ENCODE assay signal across 12 cellular contexts in genomic region chr14:68775614-68776126, GRCh38. TPM values are rescaled to one million over a fixed set of nuclear protein-coding genes. Genes with fewer than 3 reads are reported as not detected.
A peak's percentile ranks its signal among the peaks of the same experiment; 100 is the strongest.
DNase-seq lines count a peak whose midpoint lies in the region; ATAC-seq and TF ChIP-seq lines count a peak whose summit lies in the region.
"Had no signal": no experiment of that assay in that cellular context is flagged by ENCODE, and none has a peak within 500 bp of the region (broad histone marks: within the 10 kb centered on the region; RNA-seq: fewer than 3 reads in every experiment).

No MANE protein-coding gene starts in this region.

- H3K4me1 ChIP-seq in DND-41 (ENCODE audit: insufficient read depth, low read length) (peaks cover 8% of the 10 kb centered on the region), PC-3 (ENCODE audit: insufficient read depth, low read length) (peaks cover 37% of the 10 kb centered on the region)

- no peak for TF ChIP-seq CTCF in 22Rv1 (IDR thresholded peaks at IDR 0.05)
- peak; percentile 29 for TF ChIP-seq CTCF in DND-41 (IDR thresholded peaks at IDR 0.05; ENCODE audit: borderline replicate concordance, extremely low read depth, low read length, poor library complexity, severe bottlenecking)
- TF ChIP-seq CTCF in PC-3 (conservative IDR thresholded peaks at IDR 0.05; ENCODE audit: low read depth, low read length): no peak; the same call in 1 of the 2 replicates
- peak; percentile 29 for TF ChIP-seq CTCF in glutamatergic neuron (IDR thresholded peaks at IDR 0.05; ENCODE audit: partially characterized antibody, unreplicated experiment)

- CTCF ChIA-PET in PC-3 (lab: Charles Lee): no interaction called here
- CTCF ChIA-PET in activated CD8-positive, alpha-beta memory T cell treated with anti-CD3 and anti-CD28 coated beads, Interleukin-2, amount 10 ng/mL, durations not matched to agents 7 days and 5 days (lab: Charles Lee): interaction anchor here (1.1 kb wide), 1 partner anchor 14 kb away, joined by 3 read pairs; no protein-coding TSS in a partner anchor

- H3F3A ChIP-seq in PC-3 (ENCODE audit: low read length, unreplicated experiment): peaks cover 12% of the 10 kb centered on the region

- H3K9ac ChIP-seq in DND-41 (ENCODE audit: low read depth, low read length) (no peak overlapping the region), PC-3 (ENCODE audit: low read length) (peak overlapping the region; percentile 50)

- H2AFZ ChIP-seq in DND-41 (ENCODE audit: low read depth, low read length) (no peak overlapping the region), PC-3 (ENCODE audit: low read length) (no peak overlapping the region)

- no peak overlapping the region for H3K27ac Mint-ChIP-seq in glutamatergic neuron (ENCODE audit: unreplicated experiment)
- no peak overlapping the region for H3K27ac Mint-ChIP-seq in activated CD8-positive, alpha-beta memory T cell treated with anti-CD3 and anti-CD28 coated beads, Interleukin-2, amount 10 ng/mL, durations not matched to agents 7 days and 5 days

- ATAC-seq in DND-41 (ENCODE audit: insufficient read depth, low read depth) (no peak), PC-3 (no peak)
- no peak for ATAC-seq in activated CD8-positive, alpha-beta memory T cell treated with anti-CD3 and anti-CD28 coated beads, Interleukin-2, amount 10 ng/mL, durations not matched to agents 7 days and 5 days
- ATAC-seq: mucosa of descending colon, right cardiac atrium had no signal

- H3K9me3 ChIP-seq in DND-41 (ENCODE audit: insufficient read depth, low read length, severe bottlenecking) (no peaks in the 10 kb centered on the region), PC-3 (ENCODE audit: low read length) (no peaks in the 10 kb centered on the region)
- H3K9me3 ChIP-seq: mucosa of descending colon had no signal

- H3K27me3 Mint-ChIP-seq in glutamatergic neuron (ENCODE audit: unreplicated experiment): peaks cover 2% of the 10 kb centered on the region
- H3K27me3 Mint-ChIP-seq in activated CD8-positive, alpha-beta memory T cell treated with anti-CD3 and anti-CD28 coated beads, Interleukin-2, amount 10 ng/mL, durations not matched to agents 7 days and 5 days: no peaks in the 10 kb centered on the region

- intact Hi-C loops in PC-3 (cut with micrococcal nuclease): no loop called here

- DNase-seq in DND-41: no peak
- DNase-seq in PC-3: no peak
- peak; percentile 2 for DNase-seq in glutamatergic neuron
- DNase-seq in central memory CD4-positive, alpha-beta T cell: no peak
- DNase-seq in ureter (ENCODE audit: low spot score): no peak
- DNase-seq in activated CD8-positive, alpha-beta memory T cell treated with anti-CD3 and anti-CD28 coated beads, Interleukin-2, amount 10 ng/mL, durations not matched to agents 7 days and 5 days: no peak
- no peak for DNase-seq in activated gamma-delta T cell treated with Interleukin-2 at 50 U/mL for 16 hours
- DNase-seq: mucosa of descending colon, NCI-H748 treated with DMSO at 0.1 percent for 48 hours, right cardiac atrium had no signal

- H4K20me1 ChIP-seq in DND-41 (ENCODE audit: insufficient read depth, low read length): no peaks in the 10 kb centered on the region
- H4K20me1 ChIP-seq in PC-3 (ENCODE audit: low read length): no peaks in the 10 kb centered on the region

- H3K4me2 ChIP-seq in DND-41 (ENCODE audit: insufficient read depth, low read length) (no peak overlapping the region), PC-3 (ENCODE audit: low read length) (no peak overlapping the region)

- peak overlapping the region; percentile 86 for H3K27ac ChIP-seq in 22Rv1
- H3K27ac ChIP-seq in DND-41 (ENCODE audit: low read length): no peak overlapping the region
- peak overlapping the region; percentile 83 for H3K27ac ChIP-seq in PC-3 (ENCODE audit: low read length)

- H3K9me2 ChIP-seq in PC-3 (replicated peaks; ENCODE audit: low read length): no peaks in the 10 kb centered on the region

- H3K79me2 ChIP-seq in DND-41 (ENCODE audit: insufficient read depth, low read length): no peaks in the 10 kb centered on the region
- H3K79me2 ChIP-seq in PC-3 (ENCODE audit: low read length): no peaks in the 10 kb centered on the region

- H3K4me3 ChIP-seq in DND-41 (ENCODE audit: low read depth in 1 of 2, low read length in 2 of 2) (no peak overlapping the region), PC-3 (ENCODE audit: low read length) (no peak overlapping the region)
- H3K4me3 ChIP-seq: mucosa of descending colon, upper lobe of left lung had no signal

- H3K36me3 ChIP-seq in DND-41 (ENCODE audit: insufficient read depth, low read length) (no peaks in the 10 kb centered on the region), PC-3 (ENCODE audit: low read depth, low read length) (no peaks in the 10 kb centered on the region)
- H3K36me3 ChIP-seq: upper lobe of left lung had no signal

- POLR2A ChIA-PET in PC-3 (lab: Charles Lee; ENCODE audit: unreplicated experiment): no interaction called here

- no TSS peak for BruUV-seq in PC-3 (replicated peaks; lab: Mats Ljungman, UMichigan)

- H3K4me3 Mint-ChIP-seq in glutamatergic neuron (ENCODE audit: unreplicated experiment): no peak overlapping the region
- no peak overlapping the region for H3K4me3 Mint-ChIP-seq in activated CD8-positive, alpha-beta memory T cell treated with anti-CD3 and anti-CD28 coated beads, Interleukin-2, amount 10 ng/mL, durations not matched to agents 7 days and 5 days

- H3K4me1 Mint-ChIP-seq in glutamatergic neuron (ENCODE audit: low read depth, unreplicated experiment): no peaks in the 10 kb centered on the region
- peaks cover 39% of the 10 kb centered on the region for H3K4me1 Mint-ChIP-seq in activated CD8-positive, alpha-beta memory T cell treated with anti-CD3 and anti-CD28 coated beads, Interleukin-2, amount 10 ng/mL, durations not matched to agents 7 days and 5 days

- peaks cover 4% of the 10 kb centered on the region for H3K36me3 Mint-ChIP-seq in glutamatergic neuron (ENCODE audit: unreplicated experiment)
- H3K36me3 Mint-ChIP-seq in activated CD8-positive, alpha-beta memory T cell treated with anti-CD3 and anti-CD28 coated beads, Interleukin-2, amount 10 ng/mL, durations not matched to agents 7 days and 5 days: peaks cover 8% of the 10 kb centered on the region

- H3K9me3 Mint-ChIP-seq in glutamatergic neuron (ENCODE audit: unreplicated experiment): peaks cover 1% of the 10 kb centered on the region
- H3K9me3 Mint-ChIP-seq in activated CD8-positive, alpha-beta memory T cell treated with anti-CD3 and anti-CD28 coated beads, Interleukin-2, amount 10 ng/mL, durations not matched to agents 7 days and 5 days (ENCODE audit: low read depth): peaks cover 3% of the 10 kb centered on the region

- H3K27me3 ChIP-seq in DND-41 (ENCODE audit: insufficient read depth, low read length, poor library complexity) (no peaks in the 10 kb centered on the region), PC-3 (ENCODE audit: low read length) (no peaks in the 10 kb centered on the region)
- H3K27me3 ChIP-seq: upper lobe of left lung had no signal

RNA-seq across cellular contexts. Expression of gene ZFP36L1, which starts 17.2 kb away (rescaled TPM):
- total RNA-seq in PC-3 (2014; rRNA removed) (63.1 and 79.7 TPM in 2 replicates), glutamatergic neuron (ENCODE audit: unreplicated experiment) (2.7 TPM), ureter (393 TPM)
- total RNA-seq in activated CD8-positive, alpha-beta memory T cell treated with anti-CD3 and anti-CD28 coated beads, Interleukin-2, amount 10 ng/mL, durations not matched to agents 7 days and 5 days: 10 to 100 TPM; 53.6 to 85.6 TPM

Comparison
In these comparisons a context has a peak if more than half of its experiments do, and no peak if none do; other contexts are left out.
1. CTCF ChIP-seq: peak in DND-41 (single experiment) and glutamatergic neuron (single experiment); none in 22Rv1 (single experiment) and PC-3 (single experiment).
2. RNA of gene ZFP36L1, which starts 17.2 kb away (total RNA-seq): 393 TPM in ureter (single experiment), 53.6 to 85.6 TPM in activated CD8-positive, alpha-beta memory T cell treated with anti-CD3 and anti-CD28 coated beads, Interleukin-2, amount 10 ng/mL, durations not matched to agents 7 days and 5 days and 63.1 to 79.7 TPM in PC-3; 2.7 TPM in glutamatergic neuron (single experiment); every median in the first group is over 10 times any median in the second.